5 cellular contexts compared by ENCODE assay signal in genomic region chr13:48671421-48671820, GRCh38. TPM values are rescaled to one million over a fixed set of nuclear protein-coding genes. Genes with fewer than 3 reads are reported as not detected.
"Had no signal": no experiment of that assay in that cellular context is flagged by ENCODE, and none has a peak within 500 bp of the region (broad histone marks: within the 10 kb centered on the region; RNA-seq: fewer than 3 reads in every experiment).

No MANE protein-coding gene starts in this region.

RNA-seq across cellular contexts. Expression of gene CYSLTR2, which starts 17.7 kb away (rescaled TPM):
- total RNA-seq: HepG2, HT-29, HT1080, IMR-90 had no signal
- polyA plus RNA-seq: HepG2, IgD-negative memory B cell, IMR-90 had no signal
